ENCODE assay signal across 29 cellular contexts in the genomic region with DNA sequence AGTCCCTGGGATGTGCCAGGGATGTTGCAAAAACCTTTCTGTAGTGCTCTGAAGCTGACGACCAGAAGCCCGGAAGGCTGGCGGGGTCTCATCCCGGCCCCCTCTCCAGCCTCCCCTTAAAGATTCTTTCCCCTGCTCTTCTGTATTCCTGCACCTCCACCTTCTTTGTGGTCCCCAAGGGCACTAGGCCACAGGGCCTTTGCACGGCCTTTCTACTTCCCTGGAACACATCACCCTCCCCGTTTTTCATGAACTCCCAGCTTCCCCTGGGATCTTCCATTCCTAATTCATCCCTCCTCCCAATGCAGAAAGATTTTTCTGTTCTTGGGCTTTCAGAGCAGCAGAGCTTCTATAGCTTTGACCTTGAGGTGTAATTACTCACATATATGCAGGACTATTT.
A peak's percentile ranks its signal among the peaks of the same experiment; 100 is the strongest.
DNase-seq lines count a peak whose midpoint lies in the region; ATAC-seq, FAIRE-seq and TF ChIP-seq lines count a peak whose summit lies in the region.
"Had no signal": no experiment of that assay in that cellular context is flagged by ENCODE, and none has a peak within 500 bp of the region (broad histone marks: within the 10 kb centered on the region; RNA-seq: fewer than 3 reads in every experiment).

No MANE protein-coding gene starts in this region.

- in situ Hi-C loops in K562 (cut with MboI), result no loop called here

- no peak for FAIRE-seq in K562 (lab: Jason Lieb, UNC)
- no peak for FAIRE-seq in H1 (lab: Jason Lieb, UNC)
- FAIRE-seq: A204.1, GM12878, GM12892, GM18507 had no signal

- no peak overlapping the region for H4K91ac ChIP-seq in H1 (replicated peaks; ENCODE audit: insufficient read length, low read length)

- intact Hi-C loops in K562 (cut with micrococcal nuclease), result no loop called here

- H3K9me3 ChIP-seq in K562 (replicated peaks; ENCODE audit: control insufficient read depth, insufficient read depth, low read depth, low read length) (no peaks in the 10 kb centered on the region), H1 (ENCODE audit: insufficient read depth in 2 of 2, low read depth in 1 of 2, low read length in 1 of 2) (no peaks in the 10 kb centered on the region), neural progenitor cell (ENCODE audit: low read depth) (no peaks in the 10 kb centered on the region), osteoblast (ENCODE audit: low read depth, low read length) (no peaks in the 10 kb centered on the region)
- H3K9me3 ChIP-seq: BE2C, BLaER1 had no signal

- CTCF ChIA-PET in K562 (lab: Yijun Ruan, JAX; ENCODE audit: low intra/inter-chr PET ratio) (no interaction called here), H1 (lab: Charles Lee; ENCODE audit: partially characterized antibody) (interaction anchor here (0.7 to 7.1 kb wide), 16 partner anchors 9 to 188 kb away, joined by 3 to 71 read pairs (median 4); no protein-coding TSS in a partner anchor)

- BruUV-seq in K562 (replicated peaks; lab: Mats Ljungman, UMichigan), result no TSS peak

- H3K23me2 ChIP-seq in H1 (ENCODE audit: low read depth, low read length), result no peaks in the 10 kb centered on the region

- H2BK15ac ChIP-seq in H1 (ENCODE audit: low read length), result no peak overlapping the region

- WGBS in K562 (ENCODE audit: insufficient coverage, low coverage, missing lambda C conversion rate), result 2% methylated on average over 6 of the region's 6 CpGs
- WGBS in H1 (ENCODE audit: extremely low coverage in 1 of 2, insufficient coverage in 1 of 2, insufficient read length in 1 of 2, insufficient replicate concordance in 2 of 2, low coverage in 1 of 2, low lambda C conversion rate in 2 of 2, missing lambda C conversion rate in 1 of 2), 2 experiments, result 84% methylated on average over 6 of the region's 6 CpGs; no CpG with 5 or more reads in 1 of the 2 experiments

- H3K9me3 Mint-ChIP-seq in neural progenitor cell, result no peaks in the 10 kb centered on the region
- H3K9me3 Mint-ChIP-seq: CD8-positive, alpha-beta memory T cell had no signal

- TF ChIP-seq RAD21 in K562 (CRISPR knock-in tag; conservative IDR thresholded peaks at IDR 0.05 in 1 of 2, IDR thresholded peaks at IDR 0.05 in 1 of 2) (no peak), H1 (IDR thresholded peaks at IDR 0.05 in 1 of 2, conservative IDR thresholded peaks at IDR 0.05 in 1 of 2; ENCODE audit: low read depth in 2 of 2, low read length in 2 of 2) (no peak)

- no peaks in the 10 kb centered on the region for H3K36me3 Mint-ChIP-seq in neural progenitor cell
- H3K36me3 Mint-ChIP-seq: CD14-positive monocyte; CD4-positive, alpha-beta memory T cell; CD4-positive, CD25-positive, alpha-beta regulatory T cell; CD8-positive, alpha-beta memory T cell had no signal

- no peak overlapping the region for H3K18ac ChIP-seq in H1 (ENCODE audit: extremely low read depth, low read length)

- peaks cover 29% of the 10 kb centered on the region for H3F3A ChIP-seq in neural progenitor cell (ENCODE audit: low read depth)

- H2BK12ac ChIP-seq in H1 (ENCODE audit: low read depth, low read length), result no peak overlapping the region

- no peak overlapping the region for H4K8ac ChIP-seq in H1 (ENCODE audit: extremely low read depth, insufficient read depth, low read length)

- H3K4me2 ChIP-seq in K562 (ENCODE audit: insufficient read depth, low read length) (no peak overlapping the region), H1 (ENCODE audit: insufficient read depth in 1 of 2, low read depth in 2 of 2, low read length in 2 of 2) (no peak overlapping the region), neural progenitor cell (no peak overlapping the region), osteoblast (ENCODE audit: insufficient read depth, low read length) (no peak overlapping the region)
- H3K4me2 ChIP-seq: BLaER1 had no signal

- H2AFZ ChIP-seq in K562 (ENCODE audit: low read depth, low read length) (no peak overlapping the region), H1 (ENCODE audit: low read length) (no peak overlapping the region), neural progenitor cell (replicated peaks) (no peak overlapping the region), osteoblast (ENCODE audit: low read length) (no peak overlapping the region)

- H2BK5ac ChIP-seq in H1 (ENCODE audit: low read depth, low read length), result no peak overlapping the region

- no peak overlapping the region for H3K9ac ChIP-seq in K562 (ENCODE audit: insufficient read depth in 1 of 2, low read depth in 2 of 2, low read length in 2 of 2)
- H3K9ac ChIP-seq in H1 (replicated peaks in 1 of 4; ENCODE audit: extremely low read depth in 1 of 4, low read depth in 3 of 4, low read length in 3 of 4), result no peak overlapping the region
- H3K9ac ChIP-seq in neural progenitor cell, result no peak overlapping the region
- H3K9ac ChIP-seq: BLaER1 had no signal

- TF ChIP-seq POLR2A in K562 (conservative IDR thresholded peaks at IDR 0.05) (no peak), H1 (IDR thresholded peaks at IDR 0.05; ENCODE audit: control extremely low read depth in 1 of 2, low read depth in 2 of 2, low read length in 2 of 2) (no peak)

- 0 out of 2 replicates have a peak, but pooled peaks cover 5% of the 10 kb centered on the region for H4K20me1 ChIP-seq in K562 (replicated peaks; ENCODE audit: control insufficient read depth, insufficient read depth, low read length)
- H4K20me1 ChIP-seq in H1 (replicated peaks in 1 of 2; ENCODE audit: control insufficient read depth in 1 of 2, insufficient read depth in 2 of 2, low read length in 2 of 2), result no peaks in the 10 kb centered on the region
- H4K20me1 ChIP-seq in neural progenitor cell (ENCODE audit: low read depth), result no peaks in the 10 kb centered on the region
- no peaks in the 10 kb centered on the region for H4K20me1 ChIP-seq in osteoblast (ENCODE audit: insufficient read depth, low read length)
- H4K20me1 ChIP-seq: BLaER1 had no signal

- H3K4me3 Mint-ChIP-seq in neural progenitor cell, result no peak overlapping the region
- H3K4me3 Mint-ChIP-seq: CD14-positive monocyte; CD4-positive, alpha-beta memory T cell; CD4-positive, CD25-positive, alpha-beta regulatory T cell; CD8-positive, alpha-beta memory T cell had no signal

- H2BK20ac ChIP-seq in H1 (ENCODE audit: low read length), result no peak overlapping the region

- peak overlapping the region; percentile 57 for H3K27ac Mint-ChIP-seq in neural progenitor cell
- H3K27ac Mint-ChIP-seq: CD14-positive monocyte; CD4-positive, alpha-beta memory T cell; CD4-positive, CD25-positive, alpha-beta regulatory T cell had no signal

- no peak for ATAC-seq in K562
- no peak for ATAC-seq in HG02938 (IDR thresholded peaks at IDR 0.05; ENCODE audit: unreplicated experiment)
- no peak for ATAC-seq in GM21447 (IDR thresholded peaks at IDR 0.05; ENCODE audit: unreplicated experiment)
- ATAC-seq: GM12878 had no signal

- H3K56ac ChIP-seq in H1 (replicated peaks; ENCODE audit: insufficient read length, low read depth, low read length), result no peak overlapping the region

- no peak overlapping the region for H3K27ac ChIP-seq in K562 (ENCODE audit: extremely low read depth, low read depth, low read length)
- H3K27ac ChIP-seq in H1 (ENCODE audit: low read depth, low read length), result no peak overlapping the region
- no peak overlapping the region for H3K27ac ChIP-seq in neural progenitor cell
- H3K27ac ChIP-seq in osteoblast (ENCODE audit: low read depth, low read length), result no peak overlapping the region
- H3K27ac ChIP-seq: BLaER1 had no signal

- H3K4me1 Mint-ChIP-seq in neural progenitor cell, result peaks cover 63% of the 10 kb centered on the region
- H3K4me1 Mint-ChIP-seq: CD14-positive monocyte; CD4-positive, alpha-beta memory T cell; CD4-positive, CD25-positive, alpha-beta regulatory T cell; CD8-positive, alpha-beta memory T cell had no signal

- H3K14ac ChIP-seq in H1 (ENCODE audit: insufficient read length), result no peak overlapping the region

- no peaks in the 10 kb centered on the region for H3K79me2 ChIP-seq in K562 (ENCODE audit: control insufficient read depth, insufficient read depth, low read length)
- H3K79me2 ChIP-seq in H1 (ENCODE audit: control insufficient read depth in 1 of 2, insufficient read depth in 2 of 2, low read length in 2 of 2), result no peaks in the 10 kb centered on the region
- no peaks in the 10 kb centered on the region for H3K79me2 ChIP-seq in neural progenitor cell (ENCODE audit: low read depth)
- H3K79me2 ChIP-seq in osteoblast (ENCODE audit: insufficient read depth, low read length), result no peaks in the 10 kb centered on the region

- H3K4me1 ChIP-seq in K562 (replicated peaks in 1 of 2; ENCODE audit: control insufficient read depth in 2 of 2, insufficient read depth in 2 of 2, low read length in 2 of 2) (peaks cover 0 to 5% of the 10 kb centered on the region in 2 experiments; a peak in 1 of 5 replicates), H1 (replicated peaks in 1 of 4; ENCODE audit: control insufficient read depth in 3 of 4, insufficient read depth in 4 of 4, low read length in 3 of 4) (peaks cover 4 to 11% (median 7%) of the 10 kb centered on the region in 4 experiments), neural progenitor cell (peaks cover 39% of the 10 kb centered on the region), osteoblast (ENCODE audit: insufficient read depth, low read length) (no peaks in the 10 kb centered on the region)

- no peaks in the 10 kb centered on the region for H3K9me1 ChIP-seq in K562 (ENCODE audit: control insufficient read depth, insufficient read depth, low read length)

- H3K27me3 ChIP-seq in K562 (ENCODE audit: control insufficient read depth in 2 of 2, insufficient read depth in 2 of 2, low read length in 2 of 2), result peaks cover 40 to 87% of the 10 kb centered on the region in 2 experiments
- no peaks in the 10 kb centered on the region; a peak in 2 of 7 replicates for H3K27me3 ChIP-seq in H1 (replicated peaks in 1 of 4; ENCODE audit: control insufficient read depth in 3 of 4, extremely low read depth in 1 of 4, insufficient read depth in 3 of 4, low read length in 3 of 4)
- H3K27me3 ChIP-seq in neural progenitor cell, result no peaks in the 10 kb centered on the region
- peaks cover 20% of the 10 kb centered on the region for H3K27me3 ChIP-seq in osteoblast (ENCODE audit: insufficient read depth, low read length)
- H3K27me3 ChIP-seq: BE2C, BLaER1 had no signal

- H3K4me3 ChIP-seq in K562 (no peak overlapping the region), H1 (ENCODE audit: extremely low read depth in 1 of 4, insufficient read depth in 2 of 4, low read depth in 3 of 4, low read length in 4 of 4) (no peak overlapping the region), neural progenitor cell (no peak overlapping the region), osteoblast (ENCODE audit: insufficient read depth, low read length) (no peak overlapping the region)
- H3K4me3 ChIP-seq: BLaER1, GM12878 had no signal

- H3K4ac ChIP-seq in H1 (replicated peaks; ENCODE audit: insufficient read length, low read depth, low read length), result no peak overlapping the region

- H3K23ac ChIP-seq in H1 (ENCODE audit: insufficient read length), result no peak overlapping the region

- no peak for DNase-seq in K562 (ENCODE audit: extremely low read depth in 1 of 4, low spot score in 3 of 4)
- DNase-seq in H1 (ENCODE audit: low read depth in 1 of 2, low spot score in 2 of 2), result no peak
- no peak for DNase-seq in neural progenitor cell (ENCODE audit: low spot score)
- DNase-seq in osteoblast (ENCODE audit: insufficient read length, low spot score, missing footprints), result peak; percentile 48
- DNase-seq in T1000 (lab: John Stamatoyannopoulos, UW), result no peak
- no peak for DNase-seq in activated CD4-positive, alpha-beta T cell treated with anti-CD3 and anti-CD28 coated beads, Interleukin-2, amount 50 U/mL, for 48 hours
- DNase-seq: 8988T; ACHN; BE2C; C1 segment of cervical spinal cord; CD4-positive, alpha-beta memory T cell; CD4-positive, CD25-positive, alpha-beta regulatory T cell; CD8-positive, alpha-beta memory T cell; COR-L47; DMS 273 treated with DMSO at 0.1 percent for 48 hours; DMS153; DMS53; DMS79; DND-41; EL; GDM1 had no signal

- TF ChIP-seq CTCF in K562 (IDR thresholded peaks at IDR 0.05 in 2 of 3, conservative IDR thresholded peaks at IDR 0.05 in 1 of 3; ENCODE audit: insufficient read depth in 2 of 3, low read depth in 1 of 3, low read length in 3 of 3) (no peak), H1 (IDR thresholded peaks at IDR 0.05; ENCODE audit: control extremely low read depth in 1 of 3, insufficient read depth in 1 of 3, low read depth in 1 of 3, low read length in 3 of 3) (no peak), neural progenitor cell (IDR thresholded peaks at IDR 0.05) (no peak), osteoblast (IDR thresholded peaks at IDR 0.05; ENCODE audit: extremely low read depth, low read depth, low read length) (no peak)

- H3K36me3 ChIP-seq in K562 (ENCODE audit: control insufficient read depth, insufficient read depth, low read length) (no peaks in the 10 kb centered on the region), H1 (ENCODE audit: control insufficient read depth in 2 of 4, insufficient read depth in 4 of 4, low read length in 3 of 4) (no peaks in the 10 kb centered on the region), neural progenitor cell (no peaks in the 10 kb centered on the region), osteoblast (ENCODE audit: insufficient read depth, low read length) (no peaks in the 10 kb centered on the region)
- H3K36me3 ChIP-seq: BE2C, BLaER1 had no signal

- POLR2A ChIA-PET in K562 (lab: Yijun Ruan, JAX) (interaction anchor here (0.7 to 1.2 kb wide), 2 partner anchors 12 to 21 kb away, joined by 3 to 4 read pairs; no protein-coding TSS in a partner anchor), H1 (lab: Charles Lee; ENCODE audit: partially characterized antibody) (interaction anchor here (1.3 to 1.6 kb wide), 2 partner anchors 9 to 10 kb away, joined by 3 to 4 read pairs; no protein-coding TSS in a partner anchor)

- no peak overlapping the region for H2BK120ac ChIP-seq in H1 (replicated peaks; ENCODE audit: low read depth, low read length)

- H2AK5ac ChIP-seq in H1 (ENCODE audit: low read depth, low read length), result no peak overlapping the region

- TF ChIP-seq EP300 in K562 (IDR thresholded peaks at IDR 0.05; ENCODE audit: low read length) (no peak), H1 (IDR thresholded peaks at IDR 0.05; ENCODE audit: borderline replicate concordance in 1 of 2, low read depth in 2 of 2, low read length in 2 of 2) (no peak)

- peaks cover 11% of the 10 kb centered on the region for H3K27me3 Mint-ChIP-seq in neural progenitor cell (ENCODE audit: insufficient read depth, low read depth)

- H4K5ac ChIP-seq in H1 (ENCODE audit: insufficient read length, low read depth, low read length), result no peak overlapping the region

- H3K79me1 ChIP-seq in H1 (ENCODE audit: low read depth, low read length), result no peaks in the 10 kb centered on the region
